In genomic region chr20:31603822-31604566, GRCh38 we compare ENCODE assay signal across 9 cellular contexts. TPM values are rescaled to one million over a fixed set of nuclear protein-coding genes. Genes with fewer than 3 reads are reported as not detected.
DNase-seq lines count a peak whose midpoint lies in the region; ATAC-seq and TF ChIP-seq lines count a peak whose summit lies in the region.
"Had no signal": no experiment of that assay in that cellular context is flagged by ENCODE, and none has a peak within 500 bp of the region (broad histone marks: within the 10 kb centered on the region; RNA-seq: fewer than 3 reads in every experiment).

No MANE protein-coding gene starts in this region.

- CTCF ChIA-PET in CD8-positive, alpha-beta T cell (lab: Charles Lee): interaction anchor here (1.5 to 12.5 kb wide), 6 partner anchors 8 to 52 kb away, joined by 3 to 427 read pairs (median 14); no protein-coding TSS in a partner anchor

- peak overlapping the region; percentile 93 for H3K4me3 Mint-ChIP-seq in CD8-positive, alpha-beta T cell
- H3K4me3 Mint-ChIP-seq in nephron progenitor cell: peak overlapping the region; percentile 96

- H3K27ac ChIP-seq in CD8-positive, alpha-beta T cell (ENCODE audit: low read depth, low read length): no peak overlapping the region

- H3K27me3 Mint-ChIP-seq in CD8-positive, alpha-beta T cell (ENCODE audit: low read depth): peaks cover 40% of the 10 kb centered on the region
- peaks cover 3% of the 10 kb centered on the region for H3K27me3 Mint-ChIP-seq in nephron progenitor cell (ENCODE audit: low read depth, poor library complexity)

- H3K9me3 Mint-ChIP-seq in CD8-positive, alpha-beta T cell: no peaks in the 10 kb centered on the region
- peaks cover 5% of the 10 kb centered on the region for H3K9me3 Mint-ChIP-seq in nephron progenitor cell

- peak overlapping the region; percentile 68 for H3K4me3 ChIP-seq in CD8-positive, alpha-beta T cell (ENCODE audit: low read depth, low read length)
- peak overlapping the region; percentile 73 to 91 for H3K4me3 ChIP-seq in foreskin fibroblast (ENCODE audit: low read depth in 1 of 2, low read length in 2 of 2)

- H3K4me1 ChIP-seq in CD8-positive, alpha-beta T cell (ENCODE audit: insufficient read depth, low read length): peaks cover 24% of the 10 kb centered on the region

- no peak for TF ChIP-seq CTCF in CD8-positive, alpha-beta T cell (IDR thresholded peaks at IDR 0.05)
- no peak for TF ChIP-seq CTCF in foreskin fibroblast (IDR thresholded peaks at IDR 0.05; ENCODE audit: low read depth, low read length)
- no peak for TF ChIP-seq CTCF in nephron progenitor cell (IDR thresholded peaks at IDR 0.05)

- peak overlapping the region; percentile 60 for H3K27ac Mint-ChIP-seq in CD8-positive, alpha-beta T cell
- peak overlapping the region; percentile 100 for H3K27ac Mint-ChIP-seq in nephron progenitor cell

- peaks cover 5% of the 10 kb centered on the region for H3K27me3 ChIP-seq in CD8-positive, alpha-beta T cell (ENCODE audit: insufficient read depth, low read length)

- peak; percentile 36 for ATAC-seq in CD8-positive, alpha-beta T cell
- ATAC-seq in GM21526 (IDR thresholded peaks at IDR 0.05; ENCODE audit: low FRiP score, unreplicated experiment): peak; percentile 49

- peaks cover 3% of the 10 kb centered on the region for H3K36me3 Mint-ChIP-seq in CD8-positive, alpha-beta T cell
- H3K36me3 Mint-ChIP-seq in nephron progenitor cell (ENCODE audit: low read depth): peaks cover 6% of the 10 kb centered on the region

- no peaks in the 10 kb centered on the region for H3K36me3 ChIP-seq in CD8-positive, alpha-beta T cell (ENCODE audit: insufficient read depth, low read length)

- peak; percentile 56 to 89 (median 79) for DNase-seq in CD8-positive, alpha-beta T cell
- DNase-seq in MV-4-11 (lab: John Stamatoyannopoulos, UW): peak; percentile 87
- DNase-seq in SIG-M5 (lab: John Stamatoyannopoulos, UW): peak; percentile 64
- peak; percentile 72 for DNase-seq in activated gamma-delta T cell treated with Interleukin-2 at 50 U/mL for 16 hours
- DNase-seq in foreskin fibroblast: peak; percentile 93 to 97
- DNase-seq in nephron progenitor cell: peak; percentile 99
- DNase-seq in stimulated activated naive CD4-positive, alpha-beta T cell (lab: John Stamatoyannopoulos, UW): peak; percentile 7 to 81 (median 46)

- H3K4me1 Mint-ChIP-seq in CD8-positive, alpha-beta T cell (ENCODE audit: low read depth): peaks cover 26% of the 10 kb centered on the region
- H3K4me1 Mint-ChIP-seq in nephron progenitor cell: peaks cover 38% of the 10 kb centered on the region

- intact Hi-C loops in CD8-positive, alpha-beta T cell (cut with DNase I, micrococcal nuclease): loop anchor here in 1 of 2 experiments (1.0 to 2.0 kb wide), 2 partner anchors 89 to 119 kb away; partner anchors contain the start of gene HM13

- H3K9me3 ChIP-seq in CD8-positive, alpha-beta T cell (ENCODE audit: low read length): no peaks in the 10 kb centered on the region

- POLR2A ChIA-PET in CD8-positive, alpha-beta T cell (lab: Charles Lee): interaction anchor here (1.0 to 3.0 kb wide), 6 partner anchors 26 to 57 kb away, joined by 3 to 26 read pairs (median 8); a partner anchor contains a TSS

RNA-seq across cellular contexts. Expression of gene ID1, which starts 1.1 kb away (rescaled TPM):
- total RNA-seq in CD8-positive, alpha-beta T cell: 10 to 100 TPM in 1 of 2 experiments, 1 to 10 TPM in 1; 8.1 to 11.0 TPM

RNA-seq across cellular contexts. Expression of gene COX4I2, which starts 33.7 kb away (rescaled TPM):
- not detected for total RNA-seq in CD8-positive, alpha-beta T cell
- total RNA-seq: T-helper 2 cell treated with Interferon-gamma antibody and Interleukin-4, amounts not matched to agents 100 ng/mL and 5 ng/mL, for 36 hours had no signal

Comparison
In these comparisons a context has a peak if more than half of its experiments do, and no peak if none do; other contexts are left out.
1. DNase-seq: peak in every context shown above with its lines; median percentile 99 in nephron progenitor cell; 95 in foreskin fibroblast; 87 in MV-4-11; 79 in CD8-positive, alpha-beta T cell; 72 in activated gamma-delta T cell treated with Interleukin-2 at 50 U/mL for 16 hours; 64 in SIG-M5; 46 in stimulated activated naive CD4-positive, alpha-beta T cell.